In the genomic region with DNA sequence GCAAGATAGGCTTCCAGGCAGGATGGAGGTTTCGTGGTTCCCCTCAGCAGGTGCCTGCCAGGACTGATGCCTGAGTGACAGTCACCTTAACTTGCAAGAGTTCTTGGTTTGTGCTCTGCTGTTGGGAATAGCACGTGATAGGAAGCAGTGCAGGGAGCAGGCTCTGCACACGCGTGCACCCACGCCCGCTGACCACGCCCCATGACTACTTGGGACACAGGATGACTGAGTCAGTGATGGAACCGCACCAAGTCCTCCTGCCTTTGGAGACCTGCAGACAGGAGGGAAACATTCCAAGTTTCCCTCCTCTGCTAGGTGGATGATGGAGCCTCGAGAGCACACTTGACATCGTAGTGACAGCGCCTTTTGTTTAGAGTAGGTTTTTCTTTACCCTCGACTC, we compare ENCODE assay signal across 18 cellular contexts.
DNase-seq lines count a peak whose midpoint lies in the region; ATAC-seq and TF ChIP-seq lines count a peak whose summit lies in the region.
"Had no signal": no experiment of that assay in that cellular context is flagged by ENCODE, and none has a peak within 500 bp of the region (broad histone marks: within the 10 kb centered on the region; RNA-seq: fewer than 3 reads in every experiment).

No MANE protein-coding gene starts in this region.

- H2AK5ac ChIP-seq in mesendoderm (ENCODE audit: low read length) (no peak overlapping the region), mesenchymal stem cell (ENCODE audit: low read length, severe bottlenecking) (no peak overlapping the region)

- H4K8ac ChIP-seq in mesendoderm (ENCODE audit: low read depth, low read length) (no peak overlapping the region), mesenchymal stem cell (ENCODE audit: low read length) (no peak overlapping the region)

- H3K27me3 Mint-ChIP-seq in activated CD4-positive, alpha-beta T cell treated with anti-CD3 and anti-CD28 coated beads for 36 hours, result no peaks in the 10 kb centered on the region
- H3K27me3 Mint-ChIP-seq in immature natural killer cell (ENCODE audit: low read depth in 3 of 3), result peaks cover 7 to 40% (median 9%) of the 10 kb centered on the region in 3 donors
- H3K27me3 Mint-ChIP-seq: activated CD4-positive, alpha-beta T cell treated with anti-CD3 and anti-CD28 coated beads, Interleukin-2, amount 10 ng/mL, durations not matched to agents 24 days and 14 days; activated naive CD8-positive, alpha-beta T cell treated with anti-CD3 and anti-CD28 coated beads for 36 hours; brain had no signal

- DNase-seq in activated CD4-positive, alpha-beta T cell treated with anti-CD3 and anti-CD28 coated beads for 36 hours, result peak; percentile 3
- DNase-seq in activated CD4-positive, alpha-beta T cell treated with anti-CD3 and anti-CD28 coated beads, Interleukin-2, amount 50 U/mL, for 48 hours, result no peak
- DNase-seq in WERI-Rb-1 (no peak), fibroblast of mammary gland (ENCODE audit: low read depth) (peak; percentile 80), thyroid gland (peak; percentile 65 to 75), immature natural killer cell (no peak), mesendoderm (no peak), mesenchymal stem cell (no peak)
- DNase-seq: activated CD4-positive, alpha-beta T cell treated with anti-CD3 and anti-CD28 coated beads, Interleukin-2, amount 10 ng/mL, durations not matched to agents 24 days and 14 days; activated naive CD8-positive, alpha-beta T cell treated with anti-CD3 and anti-CD28 coated beads for 36 hours; NCI-H1930; NCI-H524; stimulated activated CD4-positive, alpha-beta T cell treated with anti-CD3 and anti-CD28 coated beads, Interleukin-12 subunit alpha, Interleukin-12 subunit beta, amount 100 ng/mL, for 4 hours; tibial artery had no signal

- H3K79me1 ChIP-seq in mesendoderm (ENCODE audit: low read length) (peaks cover 11% of the 10 kb centered on the region), mesenchymal stem cell (replicated peaks; ENCODE audit: low read length, poor library complexity, severe bottlenecking) (peaks cover 30% of the 10 kb centered on the region)

- H3K23ac ChIP-seq in mesendoderm (ENCODE audit: low read length), result no peak overlapping the region
- H3K23ac ChIP-seq in mesenchymal stem cell (ENCODE audit: low read length in 2 of 2), result no peak overlapping the region

- no peak overlapping the region for H3K27ac Mint-ChIP-seq in activated CD4-positive, alpha-beta T cell treated with anti-CD3 and anti-CD28 coated beads for 36 hours
- no peak overlapping the region for H3K27ac Mint-ChIP-seq in immature natural killer cell
- H3K27ac Mint-ChIP-seq: activated CD4-positive, alpha-beta T cell treated with anti-CD3 and anti-CD28 coated beads, Interleukin-2, amount 10 ng/mL, durations not matched to agents 24 days and 14 days; activated naive CD8-positive, alpha-beta T cell treated with anti-CD3 and anti-CD28 coated beads for 36 hours; brain; nephron had no signal

- H3K36me3 ChIP-seq in WERI-Rb-1, result peaks cover 70% of the 10 kb centered on the region
- H3K36me3 ChIP-seq in thyroid gland, result no peaks in the 10 kb centered on the region
- peaks cover 14% of the 10 kb centered on the region for H3K36me3 ChIP-seq in mesendoderm (ENCODE audit: control insufficient read depth, insufficient read depth, low read length)
- peaks cover 63 to 73% of the 10 kb centered on the region in 2 experiments for H3K36me3 ChIP-seq in mesenchymal stem cell (ENCODE audit: control insufficient read depth in 1 of 2, insufficient read depth in 2 of 2, low read depth in 1 of 2, low read length in 2 of 2)

- no peak overlapping the region for H3K14ac ChIP-seq in mesenchymal stem cell (ENCODE audit: low read length in 2 of 2)

- H3K27me3 ChIP-seq in WERI-Rb-1 (ENCODE audit: insufficient read depth, low read depth, severe bottlenecking) (no peaks in the 10 kb centered on the region), thyroid gland (no peaks in the 10 kb centered on the region), mesendoderm (ENCODE audit: insufficient read depth, low read length, poor library complexity) (no peaks in the 10 kb centered on the region), mesenchymal stem cell (ENCODE audit: control insufficient read depth in 1 of 2, insufficient read depth in 1 of 2, low read length in 2 of 2) (no peaks in the 10 kb centered on the region)
- H3K27me3 ChIP-seq: esophagus muscularis mucosa, SJSA1, tibial artery had no signal

- peak overlapping the region; percentile 2; the same call in 1 of the 2 replicates for H3K27ac ChIP-seq in WERI-Rb-1
- H3K27ac ChIP-seq in thyroid gland, result no peak overlapping the region
- no peak overlapping the region for H3K27ac ChIP-seq in mesendoderm (ENCODE audit: low read depth, low read length)
- no peak overlapping the region for H3K27ac ChIP-seq in mesenchymal stem cell (ENCODE audit: low read length, poor library complexity, severe bottlenecking)
- H3K27ac ChIP-seq: esophagus muscularis mucosa, SJSA1, tibial artery had no signal

- no peaks in the 10 kb centered on the region for H3K9me3 ChIP-seq in WERI-Rb-1 (ENCODE audit: severe bottlenecking)
- no peaks in the 10 kb centered on the region for H3K9me3 ChIP-seq in thyroid gland
- no peaks in the 10 kb centered on the region for H3K9me3 ChIP-seq in mesenchymal stem cell (ENCODE audit: control insufficient read depth, low read length)
- H3K9me3 ChIP-seq: esophagus muscularis mucosa, SJSA1, tibial artery had no signal

- no peak overlapping the region for H2BK12ac ChIP-seq in mesenchymal stem cell (ENCODE audit: low read length in 2 of 2)

- intact Hi-C loops in activated CD4-positive, alpha-beta T cell treated with anti-CD3 and anti-CD28 coated beads for 36 hours (cut with DNase I, micrococcal nuclease), result no loop called here
- intact Hi-C loops in thyroid gland (cut with DNase I), result loop anchor here (10.0 kb wide), 1 partner anchor 254 kb away; a partner anchor contains a TSS

- H3K4me3 ChIP-seq in WERI-Rb-1 (ENCODE audit: low read depth, low read length) (no peak overlapping the region), fibroblast of mammary gland (ENCODE audit: control insufficient read depth, low read depth, low read length) (no peak overlapping the region), thyroid gland (replicated peaks in 1 of 3) (no peak overlapping the region), mesendoderm (ENCODE audit: low read length) (no peak overlapping the region), mesenchymal stem cell (ENCODE audit: insufficient read depth in 1 of 2, low read depth in 1 of 2, low read length in 2 of 2) (no peak overlapping the region)
- H3K4me3 ChIP-seq: esophagus muscularis mucosa, SJSA1, tibial artery had no signal

- TF ChIP-seq POLR2A in thyroid gland (IDR thresholded peaks at IDR 0.05), result no peak

- no peaks in the 10 kb centered on the region for H3K9me3 Mint-ChIP-seq in activated CD4-positive, alpha-beta T cell treated with anti-CD3 and anti-CD28 coated beads for 36 hours (ENCODE audit: low read depth)
- H3K9me3 Mint-ChIP-seq in immature natural killer cell, result no peaks in the 10 kb centered on the region
- H3K9me3 Mint-ChIP-seq: activated CD4-positive, alpha-beta T cell treated with anti-CD3 and anti-CD28 coated beads, Interleukin-2, amount 10 ng/mL, durations not matched to agents 24 days and 14 days; activated naive CD8-positive, alpha-beta T cell treated with anti-CD3 and anti-CD28 coated beads for 36 hours; brain; nephron had no signal

- H3K18ac ChIP-seq in mesendoderm (ENCODE audit: low read length) (no peak overlapping the region), mesenchymal stem cell (ENCODE audit: low read depth in 1 of 2, low read length in 2 of 2) (no peak overlapping the region)

- H2BK5ac ChIP-seq in mesendoderm (ENCODE audit: low read length), result no peak overlapping the region
- H2BK5ac ChIP-seq in mesenchymal stem cell (ENCODE audit: low read depth, low read length, poor library complexity, severe bottlenecking), result no peak overlapping the region

- POLR2A ChIA-PET in activated CD4-positive, alpha-beta T cell treated with anti-CD3 and anti-CD28 coated beads for 36 hours (lab: Charles Lee), result no interaction called here

- H3K4me2 ChIP-seq in mesendoderm (ENCODE audit: low read length) (no peak overlapping the region), mesenchymal stem cell (ENCODE audit: low read length, poor library complexity, severe bottlenecking) (no peak overlapping the region)

- no peak overlapping the region for H2AFZ ChIP-seq in mesenchymal stem cell (ENCODE audit: low read depth, low read length)

- H3K4ac ChIP-seq in mesendoderm (ENCODE audit: low read depth, low read length), result no peak overlapping the region
- no peak overlapping the region for H3K4ac ChIP-seq in mesenchymal stem cell (ENCODE audit: low read depth in 1 of 2, low read length in 2 of 2)

- TF ChIP-seq CTCF in WERI-Rb-1 (IDR thresholded peaks at IDR 0.05; ENCODE audit: low read depth, low read length), result no peak
- no peak for TF ChIP-seq CTCF in fibroblast of mammary gland (conservative IDR thresholded peaks at IDR 0.05; ENCODE audit: control insufficient read depth, insufficient read depth, low read depth, low read length)
- no peak for TF ChIP-seq CTCF in thyroid gland (IDR thresholded peaks at IDR 0.05)

- CTCF ChIA-PET in activated CD4-positive, alpha-beta T cell treated with anti-CD3 and anti-CD28 coated beads for 36 hours (lab: Charles Lee), result no interaction called here

- peaks cover 66% of the 10 kb centered on the region for H3K36me3 Mint-ChIP-seq in activated CD4-positive, alpha-beta T cell treated with anti-CD3 and anti-CD28 coated beads for 36 hours (ENCODE audit: low read depth)
- peaks cover 3 to 42% (median 11%) of the 10 kb centered on the region in 3 donors for H3K36me3 Mint-ChIP-seq in immature natural killer cell

- H3K4me1 ChIP-seq in thyroid gland (peaks cover 14 to 21% of the 10 kb centered on the region in 2 donors), mesendoderm (ENCODE audit: control insufficient read depth, low read depth, low read length) (peaks cover 2% of the 10 kb centered on the region), mesenchymal stem cell (ENCODE audit: control insufficient read depth, insufficient read depth, low read depth, low read length) (peaks cover 17% of the 10 kb centered on the region)

- no peak for ATAC-seq in activated CD4-positive, alpha-beta T cell treated with anti-CD3 and anti-CD28 coated beads for 36 hours

- H4K91ac ChIP-seq in mesenchymal stem cell (ENCODE audit: low read length), result no peak overlapping the region

- peaks cover 5% of the 10 kb centered on the region for H3K79me2 ChIP-seq in mesendoderm (ENCODE audit: control insufficient read depth, insufficient read depth, low read length)

- H3K4me1 Mint-ChIP-seq in activated CD4-positive, alpha-beta T cell treated with anti-CD3 and anti-CD28 coated beads for 36 hours, result no peaks in the 10 kb centered on the region
- H3K4me1 Mint-ChIP-seq in immature natural killer cell, result peaks cover 27 to 44% of the 10 kb centered on the region in 2 donors

- H2BK15ac ChIP-seq in mesendoderm (replicated peaks; ENCODE audit: low read depth) (no peak overlapping the region), mesenchymal stem cell (ENCODE audit: low read depth, poor library complexity, severe bottlenecking) (no peak overlapping the region)

- H2BK120ac ChIP-seq in mesendoderm (ENCODE audit: low read depth, low read length) (no peak overlapping the region), mesenchymal stem cell (ENCODE audit: low read depth, low read length) (no peak overlapping the region)

- H4K5ac ChIP-seq in mesendoderm (ENCODE audit: low read length), result no peak overlapping the region

- no peak overlapping the region for H3K56ac ChIP-seq in mesendoderm (ENCODE audit: low read length)

- H3K9ac ChIP-seq in mesendoderm (ENCODE audit: low read length) (no peak overlapping the region), mesenchymal stem cell (ENCODE audit: low read length) (no peak overlapping the region)

- no peak overlapping the region for H3K4me3 Mint-ChIP-seq in activated CD4-positive, alpha-beta T cell treated with anti-CD3 and anti-CD28 coated beads for 36 hours
- peak overlapping the region in 1 of 5 donors; percentile 6 for H3K4me3 Mint-ChIP-seq in immature natural killer cell
- H3K4me3 Mint-ChIP-seq: activated CD4-positive, alpha-beta T cell treated with anti-CD3 and anti-CD28 coated beads, Interleukin-2, amount 10 ng/mL, durations not matched to agents 24 days and 14 days; activated naive CD8-positive, alpha-beta T cell treated with anti-CD3 and anti-CD28 coated beads for 36 hours; brain; nephron had no signal

- WGBS in thyroid gland, 2 donors, result 32 to 62% methylated on average over 12 of the region's 12 CpGs
- WGBS in mesendoderm (ENCODE audit: extremely low coverage, insufficient coverage, low lambda C conversion rate), result no CpG with 5 or more reads among the region's 12 CpGs
- 97% methylated on average over 12 of the region's 12 CpGs for WGBS in mesenchymal stem cell

Comparison
In these comparisons a context has a peak if more than half of its experiments do, and no peak if none do; other contexts are left out.
1. DNase-seq: peak in activated CD4-positive, alpha-beta T cell treated with anti-CD3 and anti-CD28 coated beads for 36 hours (single experiment), fibroblast of mammary gland (single experiment) and thyroid gland (2 of 2); none in activated CD4-positive, alpha-beta T cell treated with anti-CD3 and anti-CD28 coated beads, Interleukin-2, amount 50 U/mL, for 48 hours (0 of 2), WERI-Rb-1 (single experiment), immature natural killer cell (0 of 3), mesendoderm (single experiment) and mesenchymal stem cell (single experiment).